18 cellular contexts compared by ENCODE assay signal in genomic region chr9:14926941-14927624, GRCh38. TPM values are rescaled to one million over a fixed set of nuclear protein-coding genes. Genes with fewer than 3 reads are reported as not detected.
"Had no signal": no experiment of that assay in that cellular context is flagged by ENCODE, and none has a peak within 500 bp of the region (broad histone marks: within the 10 kb centered on the region; RNA-seq: fewer than 3 reads in every experiment).

No MANE protein-coding gene starts in this region.

- H3K27ac ChIP-seq: coronary artery, foreskin keratinocyte, sigmoid colon, thoracic aorta, upper lobe of right lung had no signal

- H3K36me3 Mint-ChIP-seq: T-cell, WTC11 had no signal

- H3K27me3 Mint-ChIP-seq: activated CD4-positive, alpha-beta memory T cell treated with anti-CD3 and anti-CD28 coated beads, Interleukin-2, amount 10 ng/mL, durations not matched to agents 7 days and 5 days; T-cell had no signal

- H3K27ac Mint-ChIP-seq: activated CD4-positive, alpha-beta memory T cell treated with anti-CD3 and anti-CD28 coated beads, Interleukin-2, amount 10 ng/mL, durations not matched to agents 7 days and 5 days; nephron progenitor cell; T-cell; WTC11 had no signal

- H3K9me3 Mint-ChIP-seq: activated CD4-positive, alpha-beta memory T cell treated with anti-CD3 and anti-CD28 coated beads, Interleukin-2, amount 10 ng/mL, durations not matched to agents 7 days and 5 days; activated T-cell treated with anti-CD3 and anti-CD28 coated beads, Interleukin-2, amount 50 U/mL, for 4 hours; nephron progenitor cell; T-cell; WTC11 had no signal

- H3K4me1 Mint-ChIP-seq: activated CD4-positive, alpha-beta memory T cell treated with anti-CD3 and anti-CD28 coated beads, Interleukin-2, amount 10 ng/mL, durations not matched to agents 7 days and 5 days; T-cell; WTC11 had no signal

- H3K4me1 ChIP-seq: foreskin keratinocyte had no signal

- ATAC-seq: activated T-cell treated with anti-CD3 and anti-CD28 coated beads, Interleukin-2, amount 50 U/mL, for 4 hours; foreskin keratinocyte; T-cell; upper lobe of right lung; WTC11 had no signal

- DNase-seq: activated CD4-positive, alpha-beta memory T cell treated with anti-CD3 and anti-CD28 coated beads, Interleukin-2, amount 10 ng/mL, durations not matched to agents 7 days and 5 days; activated CD4-positive, alpha-beta T cell treated with anti-CD3 and anti-CD28 coated beads for 4 hours; activated effector memory CD4-positive, alpha-beta T cell treated with Interleukin-2 at 50 U/mL for 16 hours; activated naive CD4-positive, alpha-beta T cell treated with anti-CD3 and anti-CD28 coated beads, Interleukin-2, amount 50 U/mL, for 16 hours; activated T-cell treated with anti-CD3 and anti-CD28 coated beads, Interleukin-2, amount 50 U/mL, for 4 hours; central memory CD4-positive, alpha-beta T cell; foreskin keratinocyte; glutamatergic neuron; nephron progenitor cell; sigmoid colon; stimulated activated CD4-positive, alpha-beta T cell treated with anti-CD3 and anti-CD28 coated beads, Interleukin-12 subunit alpha, Interleukin-12 subunit beta, amount 100 ng/mL, for 4 hours; stimulated activated CD4-positive, alpha-beta T cell treated with anti-CD3 and anti-CD28 coated beads, Interleukin-2, amount 100 ng/mL, for 24 hours; T-cell; T1000; upper lobe of right lung had no signal

- H3K27me3 ChIP-seq: foreskin keratinocyte, sigmoid colon, upper lobe of right lung had no signal

- H3K36me3 ChIP-seq: sigmoid colon, thoracic aorta, upper lobe of right lung had no signal

- H3K4me3 Mint-ChIP-seq: activated CD4-positive, alpha-beta memory T cell treated with anti-CD3 and anti-CD28 coated beads, Interleukin-2, amount 10 ng/mL, durations not matched to agents 7 days and 5 days; activated T-cell treated with anti-CD3 and anti-CD28 coated beads, Interleukin-2, amount 50 U/mL, for 4 hours; nephron progenitor cell; T-cell; WTC11 had no signal

- H3K9me3 ChIP-seq: sigmoid colon, thoracic aorta, upper lobe of right lung had no signal

- H3K4me3 ChIP-seq: coronary artery, sigmoid colon, thoracic aorta, upper lobe of right lung had no signal

RNA-seq across cellular contexts. Expression of gene FREM1, which starts 16.9 kb away (rescaled TPM):
- total RNA-seq: activated CD4-positive, alpha-beta memory T cell treated with anti-CD3 and anti-CD28 coated beads, Interleukin-2, amount 10 ng/mL, durations not matched to agents 7 days and 5 days; foreskin keratinocyte had no signal
